In the genomic region with DNA sequence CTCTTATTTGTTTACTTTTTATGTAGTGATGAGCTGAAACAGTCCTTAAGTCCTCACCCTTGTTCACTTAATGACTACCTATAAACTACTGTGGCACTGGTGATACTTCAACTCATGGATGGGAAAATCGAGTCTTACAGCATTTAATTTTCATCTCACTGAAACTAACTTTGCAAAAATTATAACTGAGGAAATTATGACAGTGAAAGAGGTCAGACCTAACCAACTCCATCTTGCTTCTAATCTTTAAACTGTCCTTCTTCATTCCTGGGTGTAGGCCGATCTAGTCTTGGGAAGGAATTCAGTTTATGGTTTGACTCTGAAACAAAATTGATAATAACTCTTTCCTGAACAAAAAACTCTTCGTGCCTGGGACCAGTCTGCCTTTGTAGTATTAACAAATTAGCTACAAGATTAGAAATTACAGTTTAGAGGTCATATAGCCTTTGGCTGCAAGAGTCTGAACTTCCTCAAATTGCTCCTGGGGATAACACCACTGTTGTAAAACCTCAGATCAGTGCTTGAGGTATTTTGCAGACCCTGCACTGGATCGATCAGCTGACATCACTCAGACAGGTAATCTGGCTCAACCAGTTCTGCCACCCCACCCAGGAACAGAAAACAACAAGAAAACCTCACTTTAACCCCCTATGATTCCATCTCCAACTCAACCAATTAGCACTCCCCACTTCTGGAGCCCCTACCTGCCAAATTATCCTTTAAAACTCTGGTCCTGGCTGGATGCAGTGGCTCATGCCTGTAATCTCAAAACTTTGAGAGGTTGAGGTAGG, we compare ENCODE assay signal across 15 cellular contexts.
DNase-seq lines count a peak whose midpoint lies in the region; ATAC-seq and TF ChIP-seq lines count a peak whose summit lies in the region.
"Had no signal": no experiment of that assay in that cellular context is flagged by ENCODE, and none has a peak within 500 bp of the region (broad histone marks: within the 10 kb centered on the region; RNA-seq: fewer than 3 reads in every experiment).

No MANE protein-coding gene starts in this region.

- peaks cover 8% of the 10 kb centered on the region for H3K36me3 Mint-ChIP-seq in WTC11
- H3K36me3 Mint-ChIP-seq: CD8-positive, alpha-beta memory T cell had no signal

- no peaks in the 10 kb centered on the region for H3K27me3 Mint-ChIP-seq in WTC11 (ENCODE audit: low read depth)
- H3K27me3 Mint-ChIP-seq: CD8-positive, alpha-beta memory T cell; stimulated activated naive CD8-positive, alpha-beta T cell treated with anti-CD3 and anti-CD28 coated beads, Interleukin-15, Interleukin-2, amounts not matched to agents 100 ng/mL and 50 ng/mL, for 24 hours had no signal

- no peaks in the 10 kb centered on the region for H3K36me3 ChIP-seq in esophagus squamous epithelium
- H3K36me3 ChIP-seq: esophagus muscularis mucosa had no signal

- TF ChIP-seq POLR2A in esophagus squamous epithelium (IDR thresholded peaks at IDR 0.05): no peak

- H3K9me3 ChIP-seq in esophagus squamous epithelium: no peaks in the 10 kb centered on the region
- H3K9me3 ChIP-seq: esophagus muscularis mucosa had no signal

- peaks cover 6% of the 10 kb centered on the region for H3K9me3 Mint-ChIP-seq in WTC11
- H3K9me3 Mint-ChIP-seq: stimulated activated naive CD8-positive, alpha-beta T cell treated with anti-CD3 and anti-CD28 coated beads, Interleukin-15, Interleukin-2, amounts not matched to agents 100 ng/mL and 50 ng/mL, for 24 hours had no signal

- no peak overlapping the region for H3K27ac ChIP-seq in esophagus squamous epithelium
- H3K27ac ChIP-seq: esophagus muscularis mucosa had no signal

- DNase-seq in GF-D8 (lab: John Stamatoyannopoulos, UW) (peak; percentile 12), NCI-H1105 (lab: John Stamatoyannopoulos, UW) (peak; percentile 21), WTC11 (ENCODE audit: low spot score) (no peak), mucosa of gallbladder (ENCODE audit: low spot score) (peak; percentile 68), NCI-H1694 treated with DMSO at 0.1 percent for 48 hours (lab: John Stamatoyannopoulos, UW) (no peak), HuH-7.5 (ENCODE audit: low spot score) (no peak), esophagus squamous epithelium (lab: John Stamatoyannopoulos, UW) (no peak)
- DNase-seq: activated CD4-positive, CD25-positive, alpha-beta regulatory T cell treated with anti-CD3 and anti-CD28 coated beads, Interleukin-2, amount 50 U/mL, for 72 hours; CD8-positive, alpha-beta memory T cell; left ventricle myocardium superior; NK-92 treated with Interleukin-12 subunit alpha and Interleukin-12 subunit beta, amount 100 ng/mL, for 24 hours; Right ventricle myocardium superior; stimulated activated CD4-positive, alpha-beta T cell treated with anti-CD3 and anti-CD28 coated beads, Interleukin-1b, Interleukin-23, amount 100 ng/mL, for 48 hours had no signal

- no peaks in the 10 kb centered on the region for H3K27me3 ChIP-seq in esophagus squamous epithelium
- H3K27me3 ChIP-seq: esophagus muscularis mucosa had no signal

- peak overlapping the region; percentile 80 for H3K27ac Mint-ChIP-seq in WTC11
- H3K27ac Mint-ChIP-seq: CD8-positive, alpha-beta memory T cell; stimulated activated naive CD8-positive, alpha-beta T cell treated with anti-CD3 and anti-CD28 coated beads, Interleukin-15, Interleukin-2, amounts not matched to agents 100 ng/mL and 50 ng/mL, for 24 hours had no signal

- H3K4me1 ChIP-seq in esophagus squamous epithelium: peaks cover 0 to 4% (median 0%) of the 10 kb centered on the region in 3 donors
- H3K4me1 ChIP-seq: esophagus muscularis mucosa had no signal

- intact Hi-C loops in esophagus squamous epithelium (cut with DNase I): no loop called here

- no peak overlapping the region; the same call in 1 of the 2 replicates for H3K4me3 Mint-ChIP-seq in WTC11
- H3K4me3 Mint-ChIP-seq: CD8-positive, alpha-beta memory T cell; stimulated activated naive CD8-positive, alpha-beta T cell treated with anti-CD3 and anti-CD28 coated beads, Interleukin-15, Interleukin-2, amounts not matched to agents 100 ng/mL and 50 ng/mL, for 24 hours had no signal

- no peak for ATAC-seq in WTC11
- ATAC-seq: left ventricle myocardium superior had no signal

- H3K4me1 Mint-ChIP-seq in WTC11: peaks cover 30% of the 10 kb centered on the region
- H3K4me1 Mint-ChIP-seq: CD8-positive, alpha-beta memory T cell had no signal

- CTCF ChIA-PET in WTC11 (lab: Charles Lee): no interaction called here

- WGBS in esophagus squamous epithelium, 2 donors: 51 to 56% methylated on average over 3 to 4 of the region's 4 CpGs

- H3K4me3 ChIP-seq in esophagus squamous epithelium: no peak overlapping the region
- H3K4me3 ChIP-seq: esophagus muscularis mucosa had no signal

- no peak for TF ChIP-seq CTCF in WTC11 (IDR thresholded peaks at IDR 0.05)
- no peak for TF ChIP-seq CTCF in esophagus squamous epithelium (IDR thresholded peaks at IDR 0.05)

- POLR2A ChIA-PET in WTC11 (lab: Charles Lee): no interaction called here

TF ChIP-seq in WTC11, 78 proteins besides CTCF, POLR2A, EP300 and RAD21 (continues in another document):
- TF ChIP-seq TEAD1 (CRISPR knock-in tag; IDR thresholded peaks at IDR 0.05) (no peak), NR2C2 (CRISPR knock-in tag; IDR thresholded peaks at IDR 0.05) (no peak), NFE2L1 (CRISPR knock-in tag; IDR thresholded peaks at IDR 0.05) (no peak), AR (CRISPR knock-in tag; IDR thresholded peaks at IDR 0.05) (no peak), FOXK1 (CRISPR knock-in tag; IDR thresholded peaks at IDR 0.05) (no peak), ATF2 (CRISPR knock-in tag; IDR thresholded peaks at IDR 0.05; ENCODE audit: borderline replicate concordance, low read depth) (no peak)
- TF ChIP-seq, protein P1, sequence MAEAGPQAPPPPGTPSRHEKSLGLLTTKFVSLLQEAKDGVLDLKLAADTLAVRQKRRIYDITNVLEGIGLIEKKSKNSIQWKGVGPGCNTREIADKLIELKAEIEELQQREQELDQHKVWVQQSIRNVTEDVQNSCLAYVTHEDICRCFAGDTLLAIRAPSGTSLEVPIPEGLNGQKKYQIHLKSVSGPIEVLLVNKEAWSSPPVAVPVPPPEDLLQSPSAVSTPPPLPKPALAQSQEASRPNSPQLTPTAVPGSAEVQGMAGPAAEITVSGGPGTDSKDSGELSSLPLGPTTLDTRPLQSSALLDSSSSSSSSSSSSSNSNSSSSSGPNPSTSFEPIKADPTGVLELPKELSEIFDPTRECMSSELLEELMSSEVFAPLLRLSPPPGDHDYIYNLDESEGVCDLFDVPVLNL (CRISPR knock-in tag; IDR thresholded peaks at IDR 0.05; ENCODE audit: borderline replicate concordance, low read depth): no peak

Comparison
In these comparisons a context has a peak if more than half of its experiments do, and no peak if none do; other contexts are left out.
1. DNase-seq: peak in GF-D8 (single experiment), NCI-H1105 (single experiment) and mucosa of gallbladder (single experiment); none in WTC11 (single experiment), NCI-H1694 treated with DMSO at 0.1 percent for 48 hours (single experiment), HuH-7.5 (single experiment) and esophagus squamous epithelium (single experiment).